ENCODE assay signal across 1 cellular context in genomic region chr5:140219068-140219971, GRCh38.
TF ChIP-seq lines count a peak whose summit lies in the region.

No MANE protein-coding gene starts in this region.

TF ChIP-seq in IMR-90, 13 proteins besides CTCF, POLR2A, EP300 and RAD21 (continued from another document):
- TF ChIP-seq, protein P1, sequence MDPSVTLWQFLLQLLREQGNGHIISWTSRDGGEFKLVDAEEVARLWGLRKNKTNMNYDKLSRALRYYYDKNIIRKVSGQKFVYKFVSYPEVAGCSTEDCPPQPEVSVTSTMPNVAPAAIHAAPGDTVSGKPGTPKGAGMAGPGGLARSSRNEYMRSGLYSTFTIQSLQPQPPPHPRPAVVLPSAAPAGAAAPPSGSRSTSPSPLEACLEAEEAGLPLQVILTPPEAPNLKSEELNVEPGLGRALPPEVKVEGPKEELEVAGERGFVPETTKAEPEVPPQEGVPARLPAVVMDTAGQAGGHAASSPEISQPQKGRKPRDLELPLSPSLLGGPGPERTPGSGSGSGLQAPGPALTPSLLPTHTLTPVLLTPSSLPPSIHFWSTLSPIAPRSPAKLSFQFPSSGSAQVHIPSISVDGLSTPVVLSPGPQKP (IDR thresholded peaks at IDR 0.05; ENCODE audit: borderline replicate concordance, low read depth, low read length): no peak
- no peak for TF ChIP-seq RCOR1 (IDR thresholded peaks at IDR 0.05; ENCODE audit: insufficient replicate concordance, low read length)
